Comparison of ENCODE assay signal across 1 cellular context in genomic region chr5:34923694-34924461, GRCh38.
TF ChIP-seq lines count a peak whose summit lies in the region.

No MANE protein-coding gene starts in this region.

TF ChIP-seq in GM23338, 12 proteins besides CTCF, POLR2A, EP300 and RAD21 (continued from another document):
- TF ChIP-seq, protein P1, sequence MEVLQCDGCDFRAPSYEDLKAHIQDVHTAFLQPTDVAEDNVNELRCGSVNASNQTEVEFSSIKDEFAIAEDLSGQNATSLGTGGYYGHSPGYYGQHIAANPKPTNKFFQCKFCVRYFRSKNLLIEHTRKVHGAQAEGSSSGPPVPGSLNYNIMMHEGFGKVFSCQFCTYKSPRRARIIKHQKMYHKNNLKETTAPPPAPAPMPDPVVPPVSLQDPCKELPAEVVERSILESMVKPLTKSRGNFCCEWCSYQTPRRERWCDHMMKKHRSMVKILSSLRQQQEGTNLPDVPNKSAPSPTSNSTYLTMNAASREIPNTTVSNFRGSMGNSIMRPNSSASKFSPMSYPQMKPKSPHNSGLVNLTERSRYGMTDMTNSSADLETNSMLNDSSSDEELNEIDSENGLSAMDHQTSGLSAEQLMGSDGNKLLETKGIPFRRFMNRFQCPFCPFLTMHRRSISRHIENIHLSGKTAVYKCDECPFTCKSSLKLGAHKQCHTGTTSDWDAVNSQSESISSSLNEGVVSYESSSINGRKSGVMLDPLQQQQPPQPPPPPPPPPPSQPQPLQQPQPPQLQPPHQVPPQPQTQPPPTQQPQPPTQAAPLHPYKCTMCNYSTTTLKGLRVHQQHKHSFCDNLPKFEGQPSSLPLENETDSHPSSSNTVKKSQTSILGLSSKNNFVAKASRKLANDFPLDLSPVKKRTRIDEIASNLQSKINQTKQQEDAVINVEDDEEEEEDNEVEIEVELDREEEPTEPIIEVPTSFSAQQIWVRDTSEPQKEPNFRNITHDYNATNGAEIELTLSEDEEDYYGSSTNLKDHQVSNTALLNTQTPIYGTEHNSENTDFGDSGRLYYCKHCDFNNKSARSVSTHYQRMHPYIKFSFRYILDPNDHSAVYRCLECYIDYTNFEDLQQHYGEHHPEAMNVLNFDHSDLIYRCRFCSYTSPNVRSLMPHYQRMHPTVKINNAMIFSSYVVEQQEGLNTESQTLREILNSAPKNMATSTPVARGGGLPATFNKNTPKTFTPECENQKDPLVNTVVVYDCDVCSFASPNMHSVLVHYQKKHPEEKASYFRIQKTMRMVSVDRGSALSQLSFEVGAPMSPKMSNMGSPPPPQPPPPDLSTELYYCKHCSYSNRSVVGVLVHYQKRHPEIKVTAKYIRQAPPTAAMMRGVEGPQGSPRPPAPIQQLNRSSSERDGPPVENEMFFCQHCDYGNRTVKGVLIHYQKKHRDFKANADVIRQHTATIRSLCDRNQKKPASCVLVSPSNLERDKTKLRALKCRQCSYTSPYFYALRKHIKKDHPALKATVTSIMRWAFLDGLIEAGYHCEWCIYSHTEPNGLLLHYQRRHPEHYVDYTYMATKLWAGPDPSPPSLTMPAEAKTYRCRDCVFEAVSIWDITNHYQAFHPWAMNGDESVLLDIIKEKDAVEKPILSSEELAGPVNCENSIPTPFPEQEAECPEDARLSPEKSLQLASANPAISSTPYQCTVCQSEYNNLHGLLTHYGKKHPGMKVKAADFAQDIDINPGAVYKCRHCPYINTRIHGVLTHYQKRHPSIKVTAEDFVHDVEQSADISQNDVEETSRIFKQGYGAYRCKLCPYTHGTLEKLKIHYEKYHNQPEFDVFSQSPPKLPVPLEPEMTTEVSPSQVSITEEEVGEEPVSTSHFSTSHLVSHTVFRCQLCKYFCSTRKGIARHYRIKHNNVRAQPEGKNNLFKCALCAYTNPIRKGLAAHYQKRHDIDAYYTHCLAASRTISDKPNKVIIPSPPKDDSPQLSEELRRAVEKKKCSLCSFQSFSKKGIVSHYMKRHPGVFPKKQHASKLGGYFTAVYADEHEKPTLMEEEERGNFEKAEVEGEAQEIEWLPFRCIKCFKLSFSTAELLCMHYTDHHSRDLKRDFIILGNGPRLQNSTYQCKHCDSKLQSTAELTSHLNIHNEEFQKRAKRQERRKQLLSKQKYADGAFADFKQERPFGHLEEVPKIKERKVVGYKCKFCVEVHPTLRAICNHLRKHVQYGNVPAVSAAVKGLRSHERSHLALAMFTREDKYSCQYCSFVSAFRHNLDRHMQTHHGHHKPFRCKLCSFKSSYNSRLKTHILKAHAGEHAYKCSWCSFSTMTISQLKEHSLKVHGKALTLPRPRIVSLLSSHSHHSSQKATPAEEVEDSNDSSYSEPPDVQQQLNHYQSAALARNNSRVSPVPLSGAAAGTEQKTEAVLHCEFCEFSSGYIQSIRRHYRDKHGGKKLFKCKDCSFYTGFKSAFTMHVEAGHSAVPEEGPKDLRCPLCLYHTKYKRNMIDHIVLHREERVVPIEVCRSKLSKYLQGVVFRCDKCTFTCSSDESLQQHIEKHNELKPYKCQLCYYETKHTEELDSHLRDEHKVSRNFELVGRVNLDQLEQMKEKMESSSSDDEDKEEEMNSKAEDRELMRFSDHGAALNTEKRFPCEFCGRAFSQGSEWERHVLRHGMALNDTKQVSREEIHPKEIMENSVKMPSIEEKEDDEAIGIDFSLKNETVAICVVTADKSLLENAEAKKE (CRISPR knock-in tag; IDR thresholded peaks at IDR 0.05), result no peak
- TF ChIP-seq POLR2AphosphoS5 (IDR thresholded peaks at IDR 0.05; ENCODE audit: low read depth), result no peak
- TF ChIP-seq STAT1 (IDR thresholded peaks at IDR 0.05; ENCODE audit: unreplicated experiment), result no peak
